In genomic region chr15:47876986-47877385, GRCh38 we compare ENCODE assay signal across 20 cellular contexts.
"Had no signal": no experiment of that assay in that cellular context is flagged by ENCODE, and none has a peak within 500 bp of the region (broad histone marks: within the 10 kb centered on the region; RNA-seq: fewer than 3 reads in every experiment).

No MANE protein-coding gene starts in this region.

- H3K9me3 ChIP-seq: esophagus muscularis mucosa, gastrocnemius medialis, heart right ventricle, left lung, lower lobe of right lung, mucosa of descending colon had no signal

- H3K27me3 ChIP-seq: dorsolateral prefrontal cortex, esophagus muscularis mucosa, foreskin keratinocyte, gastrocnemius medialis, heart right ventricle, left lung had no signal

- H3K4me3 Mint-ChIP-seq: mesothelial cell of epicardium, naive B cell had no signal

- DNase-seq: dermis blood vessel endothelial cell; dorsolateral prefrontal cortex; effector CD4-positive, alpha-beta T cell; effector memory CD4-positive, alpha-beta T cell; foreskin keratinocyte; gastrocnemius medialis; glutamatergic neuron; head of caudate nucleus; heart right ventricle; hippocampal formation; left cardiac atrium; left lung; left ventricle myocardium superior; lower lobe of right lung; mesenchymal stem cell; mucosa of descending colon; naive B cell had no signal

- H3K36me3 ChIP-seq: esophagus muscularis mucosa, gastrocnemius medialis, heart right ventricle, left lung, lower lobe of right lung had no signal

- ATAC-seq: foreskin keratinocyte, gastrocnemius medialis, heart right ventricle, left cardiac atrium, left lung, left ventricle myocardium superior, lower lobe of right lung, mucosa of descending colon had no signal

- H3K27ac Mint-ChIP-seq: mesothelial cell of epicardium, naive B cell had no signal

- H3K36me3 Mint-ChIP-seq: mesothelial cell of epicardium, naive B cell had no signal

- H3K4me1 ChIP-seq: foreskin keratinocyte, lower lobe of right lung had no signal

- H3K9me3 Mint-ChIP-seq: mesothelial cell of epicardium had no signal

- H3K4me3 ChIP-seq: coronary artery, dorsolateral prefrontal cortex, esophagus muscularis mucosa, gastrocnemius medialis, heart right ventricle, left lung, lower lobe of right lung, mucosa of descending colon had no signal

- H3K27ac ChIP-seq: coronary artery, esophagus muscularis mucosa, foreskin keratinocyte, gastrocnemius medialis, heart right ventricle, left lung, lower lobe of right lung had no signal

- H3K4me1 Mint-ChIP-seq: mesothelial cell of epicardium, naive B cell had no signal
